17 cellular contexts compared by ENCODE assay signal in genomic region chr3:24420224-24420623, GRCh38.
"Had no signal": no experiment of that assay in that cellular context is flagged by ENCODE, and none has a peak within 500 bp of the region (broad histone marks: within the 10 kb centered on the region; RNA-seq: fewer than 3 reads in every experiment).

No MANE protein-coding gene starts in this region.

- FAIRE-seq: kidney had no signal

- H3K4me1 ChIP-seq: foreskin keratinocyte, left lung, tibial nerve, vagina had no signal

- DNase-seq: activated CD4-positive, alpha-beta T cell treated with anti-CD3 and anti-CD28 coated beads, Interleukin-2, amount 10 ng/mL, durations not matched to agents 7 days and 5 days; activated CD8-positive, alpha-beta memory T cell treated with anti-CD3 and anti-CD28 coated beads, Interleukin-2, amount 50 U/mL, for 4 hours; activated effector memory CD4-positive, alpha-beta T cell treated with Interleukin-2 at 50 U/mL for 16 hours; activated naive CD4-positive, alpha-beta T cell treated with anti-CD3 and anti-CD28 coated beads, Interleukin-2, amount 10 ng/mL, durations not matched to agents 7 days and 5 days; activated naive CD8-positive, alpha-beta T cell treated with anti-CD3 and anti-CD28 coated beads, Interleukin-2, amount 50 U/mL, for 24 hours; activated T-cell treated with anti-CD3 and anti-CD28 coated beads, Interleukin-2, amount 50 U/mL, for 48 hours; foreskin keratinocyte; hypothalamus; kidney; left lung; retina; stimulated activated naive CD8-positive, alpha-beta T cell treated with anti-CD3 and anti-CD28 coated beads, Interleukin-15, Interleukin-2, amounts not matched to agents 100 U/mL and 50 U/mL, for 24 hours; T-helper 9 cell had no signal

- ATAC-seq: activated naive CD8-positive, alpha-beta T cell treated with anti-CD3 and anti-CD28 coated beads, Interleukin-2, amount 50 U/mL, for 24 hours; foreskin keratinocyte; left lung; stimulated activated naive CD8-positive, alpha-beta T cell treated with anti-CD3 and anti-CD28 coated beads, Interleukin-15, Interleukin-2, amounts not matched to agents 100 U/mL and 50 U/mL, for 24 hours had no signal

- H3K9me3 ChIP-seq: ascending aorta, left lung, tibial nerve, vagina had no signal

- H3K36me3 ChIP-seq: ascending aorta, left lung, tibial nerve, vagina had no signal

- H3K4me3 ChIP-seq: ascending aorta, coronary artery, left lung, tibial nerve, vagina had no signal

- H3K27ac ChIP-seq: coronary artery, foreskin keratinocyte, left lung, tibial nerve, vagina had no signal

- H3K27me3 ChIP-seq: ascending aorta, foreskin keratinocyte, left lung, tibial nerve, vagina had no signal
